Comparison of ENCODE assay signal across 10 cellular contexts in genomic region chr2:69149631-69150215, GRCh38.
DNase-seq lines count a peak whose midpoint lies in the region; ATAC-seq and TF ChIP-seq lines count a peak whose summit lies in the region.
"Had no signal": no experiment of that assay in that cellular context is flagged by ENCODE, and none has a peak within 500 bp of the region (broad histone marks: within the 10 kb centered on the region; RNA-seq: fewer than 3 reads in every experiment).

No MANE protein-coding gene starts in this region.

- intact Hi-C loops in left lung (cut with DNase I), result no loop called here

- no peaks in the 10 kb centered on the region for H3K27me3 ChIP-seq in left lung
- no peaks in the 10 kb centered on the region for H3K27me3 ChIP-seq in thoracic aorta (replicated peaks; ENCODE audit: insufficient read depth)

- TF ChIP-seq CTCF in coronary artery (IDR thresholded peaks at IDR 0.05) (no peak), left lung (IDR thresholded peaks at IDR 0.05) (no peak), thoracic aorta (IDR thresholded peaks at IDR 0.05) (no peak)

- H3K27ac ChIP-seq in coronary artery (peak overlapping the region; percentile 84 to 93), left lung (peak overlapping the region in 1 of 2 donors; percentile 2), thoracic aorta (peak overlapping the region; percentile 76 to 78)

- TF ChIP-seq RAD21 in Ishikawa (IDR thresholded peaks at IDR 0.05; ENCODE audit: low read depth), result 0 out of 2 replicates have a peak, but pooled peaks have one; percentile 7

- ATAC-seq in left lung (peak; percentile 30), thoracic aorta (ENCODE audit: insufficient number of reproducible peaks, low FRiP score, low read depth) (peak; percentile 24)

- H3K36me3 ChIP-seq in left lung, result no peaks in the 10 kb centered on the region
- H3K36me3 ChIP-seq in thoracic aorta, result no peaks in the 10 kb centered on the region

- H3K4me1 ChIP-seq in left lung, result no peaks in the 10 kb centered on the region
- peaks cover 38 to 56% of the 10 kb centered on the region in 2 donors for H3K4me1 ChIP-seq in thoracic aorta (ENCODE audit: control insufficient read depth in 1 of 2, low read depth in 2 of 2)

- H3K9me3 ChIP-seq in left lung (no peaks in the 10 kb centered on the region), thoracic aorta (no peaks in the 10 kb centered on the region)

- peak overlapping the region; percentile 49 for H3K4me3 ChIP-seq in coronary artery
- no peak overlapping the region for H3K4me3 ChIP-seq in left lung
- H3K4me3 ChIP-seq in thoracic aorta, result peak overlapping the region; percentile 20
- H3K4me3 ChIP-seq: skin epidermis had no signal

- DNase-seq in coronary artery (ENCODE audit: low spot score) (peak; percentile 89), left lung (no peak), thoracic aorta (ENCODE audit: low spot score) (no peak), COLO668 (lab: John Stamatoyannopoulos, UW; ENCODE audit: unreplicated experiment) (no peak)
- DNase-seq in stimulated activated CD8-positive, alpha-beta memory T cell treated with anti-CD3 and anti-CD28 coated beads, Interleukin-4, amount 100 ng/mL, for 48 hours, result no peak
- no peak for DNase-seq in activated T-cell treated with anti-CD3 and anti-CD28 coated beads, Interleukin-2, amount 50 U/mL, for 48 hours
- DNase-seq in activated CD8-positive, alpha-beta memory T cell treated with anti-CD3 and anti-CD28 coated beads, Interleukin-2, amount 50 U/mL, for 4 hours, result no peak
- DNase-seq: DND-41 had no signal

- no peak for TF ChIP-seq EP300 in Ishikawa (IDR thresholded peaks at IDR 0.05; ENCODE audit: borderline replicate concordance)

TF ChIP-seq in Ishikawa, 13 proteins besides CTCF, POLR2A, EP300 and RAD21:
- TF ChIP-seq TEAD4 (IDR thresholded peaks at IDR 0.05) (peak; percentile 32; the same call in 1 of the 2 replicates), NFIC (IDR thresholded peaks at IDR 0.05) (peak; percentile 19; the same call in 1 of the 2 replicates), TAF1 (IDR thresholded peaks at IDR 0.05; ENCODE audit: low read depth) (no peak), TCF12 (IDR thresholded peaks at IDR 0.05; ENCODE audit: low read depth) (peak; percentile 31; the same call in 1 of the 2 replicates)
TF ChIP-seq in Ishikawa: peak in this region for 3.

Comparison
In these comparisons a context has a peak if more than half of its experiments do, and no peak if none do; other contexts are left out.
1. H3K4me3 ChIP-seq: peak in coronary artery (single experiment) and thoracic aorta (single experiment); none in left lung (0 of 2).